In genomic region chr4:78956979-78957378, GRCh38 we compare ENCODE assay signal across 1 cellular context.
TF ChIP-seq lines count a peak whose summit lies in the region.

No MANE protein-coding gene starts in this region.

TF ChIP-seq in HCT116, 20 proteins besides CTCF, POLR2A, EP300 and RAD21 (continued from another document):
- TF ChIP-seq ZBTB33 (IDR thresholded peaks at IDR 0.05; ENCODE audit: extremely low read depth, insufficient replicate concordance, low read length) (no peak), CBX3 (IDR thresholded peaks at IDR 0.05; ENCODE audit: low read depth) (no peak), EGR1 (IDR thresholded peaks at IDR 0.05; ENCODE audit: low read depth) (no peak), TCF7L2 (IDR thresholded peaks at IDR 0.05; ENCODE audit: borderline replicate concordance, extremely low read depth, insufficient read depth, insufficient read length) (no peak), YY1 (IDR thresholded peaks at IDR 0.05; ENCODE audit: extremely low read depth, insufficient replicate concordance, low read depth, low read length) (no peak)
- TF ChIP-seq, protein P1, sequence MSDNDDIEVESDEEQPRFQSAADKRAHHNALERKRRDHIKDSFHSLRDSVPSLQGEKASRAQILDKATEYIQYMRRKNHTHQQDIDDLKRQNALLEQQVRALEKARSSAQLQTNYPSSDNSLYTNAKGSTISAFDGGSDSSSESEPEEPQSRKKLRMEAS (IDR thresholded peaks at IDR 0.05) = no peak
